In the genomic region with DNA sequence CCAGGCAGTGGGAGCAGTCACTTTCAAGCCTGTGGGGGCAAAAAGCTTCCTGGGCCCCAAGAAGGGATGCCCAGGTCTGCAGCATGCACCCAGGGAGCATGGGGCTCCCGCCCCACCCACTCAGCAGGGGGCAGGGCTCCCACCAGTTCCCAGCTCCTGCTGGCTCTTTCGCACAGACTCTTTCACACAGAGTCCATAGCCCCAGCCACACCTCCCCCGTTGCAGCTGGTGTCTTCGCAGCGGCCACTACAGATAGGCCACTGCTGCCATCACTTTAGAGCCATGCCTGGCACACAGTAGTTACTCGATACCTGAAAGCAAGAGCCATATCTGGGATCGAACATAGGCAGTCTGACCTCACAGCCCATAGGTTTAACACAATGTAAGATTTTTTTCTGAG, we compare ENCODE assay signal across 26 cellular contexts.
"Had no signal": no experiment of that assay in that cellular context is flagged by ENCODE, and none has a peak within 500 bp of the region (broad histone marks: within the 10 kb centered on the region; RNA-seq: fewer than 3 reads in every experiment).

No MANE protein-coding gene starts in this region.

- H3K4me1 ChIP-seq: adrenal gland, body of pancreas, foreskin keratinocyte, gastrocnemius medialis had no signal

- H3K27me3 ChIP-seq: adrenal gland, foreskin keratinocyte, gastrocnemius medialis had no signal

- H3K9me3 ChIP-seq: adrenal gland, body of pancreas, gastrocnemius medialis had no signal

- DNase-seq: activated CD4-positive, alpha-beta memory T cell treated with anti-CD3 and anti-CD28 coated beads for 36 hours; activated CD4-positive, alpha-beta T cell treated with anti-CD3 and anti-CD28 coated beads for 36 hours; activated CD4-positive, alpha-beta T cell treated with anti-CD3 and anti-CD28 coated beads, Interleukin-2, amount 10 ng/mL, durations not matched to agents 24 days and 14 days; activated CD4-positive, CD25-positive, alpha-beta regulatory T cell; activated CD4-positive, CD25-positive, alpha-beta regulatory T cell treated with anti-CD3 and anti-CD28 coated beads, Interleukin-2, amount 50 U/mL, for 72 hours; activated CD8-positive, alpha-beta memory T cell treated with anti-CD3 and anti-CD28 coated beads, Interleukin-2, amount 10 ng/mL, durations not matched to agents 7 days and 5 days; activated CD8-positive, alpha-beta memory T cell treated with anti-CD3 and anti-CD28 coated beads, Interleukin-2, amount 50 U/mL, for 4 hours; activated CD8-positive, alpha-beta T cell treated with anti-CD3 and anti-CD28 coated beads, Interleukin-2, amount 10 ng/mL, durations not matched to agents 7 days and 5 days; activated effector memory CD4-positive, alpha-beta T cell treated with anti-CD3 and anti-CD28 coated beads, Interleukin-2, amount 50 U/mL, for 16 hours; activated naive CD4-positive, alpha-beta T cell treated with anti-CD3 and anti-CD28 coated beads for 36 hours; activated naive CD8-positive, alpha-beta T cell treated with anti-CD3 and anti-CD28 coated beads for 36 hours; activated naive CD8-positive, alpha-beta T cell treated with anti-CD3 and anti-CD28 coated beads, Interleukin-2, amount 50 U/mL, for 24 hours; activated T-cell treated with anti-CD3 and anti-CD28 coated beads, Interleukin-2, amount 50 U/mL, for 1 hour; activated T-cell treated with anti-CD3 and anti-CD28 coated beads, Interleukin-2, amount 50 U/mL, for 48 hours; adrenal gland; amygdala; aorta; body of pancreas; caudate nucleus; cortex of kidney; dermis blood vessel endothelial cell; effector memory CD4-positive, alpha-beta T cell; endodermal cell; foreskin keratinocyte; gastrocnemius medialis; T-helper 2 cell had no signal

- H3K27ac ChIP-seq: adrenal gland, body of pancreas, foreskin keratinocyte, gastrocnemius medialis had no signal

- H3K4me3 ChIP-seq: adrenal gland, body of pancreas, gastrocnemius medialis had no signal

- H3K36me3 ChIP-seq: adrenal gland, gastrocnemius medialis had no signal
